ENCODE assay signal across 8 cellular contexts in genomic region chr16:53052519-53053501, GRCh38. TPM values are rescaled to one million over a fixed set of nuclear protein-coding genes. Genes with fewer than 3 reads are reported as not detected.
A peak's percentile ranks its signal among the peaks of the same experiment; 100 is the strongest.
DNase-seq lines count a peak whose midpoint lies in the region; ATAC-seq and TF ChIP-seq lines count a peak whose summit lies in the region.

Gene CHD9NB (minus strand): TSS chr16:53052897. CDS start chr16:53044158, 8,739 bp downstream.

- H3K9me3 Mint-ChIP-seq in CD4-positive, alpha-beta memory T cell: no peaks in the 10 kb centered on the region

- no peak within 1 kb of the TSS for H3K27ac ChIP-seq in CD4-positive, alpha-beta memory T cell (ENCODE audit: low read depth, low read length)

- H3K27ac Mint-ChIP-seq in CD4-positive, alpha-beta memory T cell: no peak within 1 kb of the TSS

- intact Hi-C loops in CD4-positive, alpha-beta memory T cell (cut with micrococcal nuclease): no loop called here

- CTCF ChIA-PET in CD4-positive, alpha-beta memory T cell (lab: Charles Lee; ENCODE audit: partially characterized antibody): interaction anchor here (0.7 to 7.4 kb wide), 6 partner anchors 15 to 155 kb away, joined by 3 to 93 read pairs (median 4); no protein-coding TSS in a partner anchor

- peak; percentile 93 for ATAC-seq in esophagus mucosa
- no peak for ATAC-seq in HG02678 (IDR thresholded peaks at IDR 0.05; ENCODE audit: unreplicated experiment)
- no peak for ATAC-seq in HG02642 (IDR thresholded peaks at IDR 0.05; ENCODE audit: poor library complexity, unreplicated experiment)

- peaks cover 21% of the 10 kb centered on the region for H3K4me1 ChIP-seq in CD4-positive, alpha-beta memory T cell (ENCODE audit: insufficient read depth, low read length)

- H3K36me3 Mint-ChIP-seq in CD4-positive, alpha-beta memory T cell: no peaks in the 10 kb centered on the region

- no peak within 1 kb of the TSS for H3K4me3 ChIP-seq in CD4-positive, alpha-beta memory T cell (ENCODE audit: low read length in 2 of 2)
- peak within 1 kb of the TSS; percentile 4 for H3K4me3 ChIP-seq in retinal pigment epithelial cell (ENCODE audit: low read length)

- POLR2A ChIA-PET in CD4-positive, alpha-beta memory T cell (lab: Charles Lee; ENCODE audit: partially characterized antibody): no interaction called here

- peaks cover 8 to 25% (median 11%) of the 10 kb centered on the region in 4 donors for H3K4me1 Mint-ChIP-seq in CD4-positive, alpha-beta memory T cell

- TF ChIP-seq CTCF in retinal pigment epithelial cell (conservative IDR thresholded peaks at IDR 0.05; ENCODE audit: low read depth, low read length): no peak

- no peaks in the 10 kb centered on the region for H3K27me3 Mint-ChIP-seq in CD4-positive, alpha-beta memory T cell

- H3K36me3 ChIP-seq in CD4-positive, alpha-beta memory T cell (ENCODE audit: insufficient read depth, low read length): no peaks in the 10 kb centered on the region

- H3K27me3 ChIP-seq in CD4-positive, alpha-beta memory T cell (ENCODE audit: insufficient read depth, low read length): no peaks in the 10 kb centered on the region

- no peaks in the 10 kb centered on the region for H3K9me3 ChIP-seq in CD4-positive, alpha-beta memory T cell (ENCODE audit: control insufficient read depth in 1 of 2, low read length in 2 of 2)

- peak within 1 kb of the TSS in 5 of 8 donors; percentile 13 to 71 (median 25) for H3K4me3 Mint-ChIP-seq in CD4-positive, alpha-beta memory T cell

- no peak for DNase-seq in CD4-positive, alpha-beta memory T cell
- DNase-seq in GOT3 (lab: John Stamatoyannopoulos, UW): peak; percentile 26
- DNase-seq in SIG-M5 treated with dmso at 0.1 percent for 504 hours (lab: John Stamatoyannopoulos, UW; ENCODE audit: unreplicated experiment): peak; percentile 84
- peak; percentile 81 for DNase-seq in retinal pigment epithelial cell (ENCODE audit: low read depth)
- no peak for DNase-seq in Ammon's horn (ENCODE audit: low spot score)

RNA-seq across cellular contexts. Expression of gene CHD9NB, which starts in this region (rescaled TPM):
- not detected for total RNA-seq in CD4-positive, alpha-beta memory T cell
- not detected for polyA plus RNA-seq in CD4-positive, alpha-beta memory T cell
- 2.2 TPM for total RNA-seq in esophagus mucosa

Comparison
In these comparisons a context has a peak if more than half of its experiments do, and no peak if none do; other contexts are left out.
1. DNase-seq: peak in GOT3 (single experiment), SIG-M5 treated with dmso at 0.1 percent for 504 hours (single experiment) and retinal pigment epithelial cell (single experiment); none in CD4-positive, alpha-beta memory T cell (0 of 5) and Ammon's horn (single experiment).